In genomic region chr2:226772389-226773179, GRCh38 we compare ENCODE assay signal across 8 cellular contexts. TPM values are rescaled to one million over a fixed set of nuclear protein-coding genes. Genes with fewer than 3 reads are reported as not detected.
DNase-seq lines count a peak whose midpoint lies in the region; ATAC-seq lines count a peak whose summit lies in the region.

No MANE protein-coding gene starts in this region.

- peak; percentile 81 for DNase-seq in A172 (ENCODE audit: low spot score)
- DNase-seq in GM19238 (ENCODE audit: insufficient read length, low spot score) = peak; percentile 39
- DNase-seq in SKM-1 (lab: John Stamatoyannopoulos, UW; ENCODE audit: unreplicated experiment) = peak; percentile 43
- DNase-seq in left ventricle myocardium superior = no peak
- no peak for DNase-seq in NK-92 treated with Interleukin-12 subunit alpha and Interleukin-12 subunit beta, amount 100 ng/mL, for 24 hours (lab: John Stamatoyannopoulos, UW)
- DNase-seq in DMS 273 treated with DMSO at 0.1 percent for 48 hours (lab: John Stamatoyannopoulos, UW) = no peak
- no peak for DNase-seq in NCI-H1436 (lab: John Stamatoyannopoulos, UW)

- intact Hi-C loops in left ventricle myocardium superior (cut with micrococcal nuclease) = no loop called here

- peak; percentile 98 for ATAC-seq in HG03135 (IDR thresholded peaks at IDR 0.05; ENCODE audit: unreplicated experiment)
- ATAC-seq in left ventricle myocardium superior = peak; percentile 60

RNA-seq across cellular contexts. Expression of gene IRS1, which starts 27.0 kb away (rescaled TPM):
- total RNA-seq in A172 (2014; rRNA removed; shearing (Covaris generic)) = 6.6 and 7.0 TPM in 2 replicates
- total RNA-seq in left ventricle myocardium superior = 24.1 TPM

Comparison
In these comparisons a context has a peak if more than half of its experiments do, and no peak if none do; other contexts are left out.
1. DNase-seq: peak in A172 (single experiment), GM19238 (single experiment) and SKM-1 (single experiment); none in left ventricle myocardium superior (single experiment), NK-92 treated with Interleukin-12 subunit alpha and Interleukin-12 subunit beta, amount 100 ng/mL, for 24 hours (single experiment), DMS 273 treated with DMSO at 0.1 percent for 48 hours (single experiment) and NCI-H1436 (single experiment).